ENCODE assay signal across 27 cellular contexts in the genomic region with DNA sequence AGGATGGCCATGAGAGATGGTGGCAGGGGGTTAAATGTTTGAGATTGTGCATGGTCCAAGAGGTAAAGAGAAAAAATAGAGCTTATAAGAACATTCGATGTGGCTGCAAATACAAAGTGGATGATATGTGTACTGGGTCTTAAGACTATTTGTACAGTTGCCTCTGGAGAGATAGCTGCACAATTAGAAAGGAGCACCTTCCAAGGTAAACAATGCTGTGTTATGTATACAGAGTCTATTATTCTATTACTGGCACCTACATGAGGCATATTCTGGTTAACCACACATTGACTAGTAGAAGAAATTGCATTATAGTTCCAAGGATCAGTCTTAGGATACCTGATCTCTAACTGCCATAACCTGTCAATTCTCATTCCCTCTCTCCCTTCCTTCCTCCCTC.
DNase-seq lines count a peak whose midpoint lies in the region; ATAC-seq lines count a peak whose summit lies in the region.
"Had no signal": no experiment of that assay in that cellular context is flagged by ENCODE, and none has a peak within 500 bp of the region (broad histone marks: within the 10 kb centered on the region; RNA-seq: fewer than 3 reads in every experiment).

No MANE protein-coding gene starts in this region.

- peaks cover 8% of the 10 kb centered on the region for H3K4me1 Mint-ChIP-seq in activated naive CD8-positive, alpha-beta T cell treated with anti-CD3 and anti-CD28 coated beads for 36 hours

- ATAC-seq in left colon (peak; percentile 80), HG02852 (IDR thresholded peaks at IDR 0.05; ENCODE audit: unreplicated experiment) (no peak)
- ATAC-seq: heart right ventricle, natural killer cell, T-helper 17 cell had no signal

- peaks cover 10% of the 10 kb centered on the region for H3K36me3 Mint-ChIP-seq in activated naive CD8-positive, alpha-beta T cell treated with anti-CD3 and anti-CD28 coated beads for 36 hours
- H3K36me3 Mint-ChIP-seq: natural killer cell had no signal

- H3K27me3 Mint-ChIP-seq in activated naive CD8-positive, alpha-beta T cell treated with anti-CD3 and anti-CD28 coated beads for 36 hours, result no peaks in the 10 kb centered on the region
- H3K27me3 Mint-ChIP-seq: activated CD4-positive, alpha-beta memory T cell treated with anti-CD3 and anti-CD28 coated beads, Interleukin-2, amount 10 ng/mL, durations not matched to agents 7 days and 5 days; T-helper 17 cell had no signal

- intact Hi-C loops in left colon (cut with DNase I, micrococcal nuclease), result no loop called here

- no peak overlapping the region for H3K27ac Mint-ChIP-seq in activated naive CD8-positive, alpha-beta T cell treated with anti-CD3 and anti-CD28 coated beads for 36 hours
- H3K27ac Mint-ChIP-seq: activated CD4-positive, alpha-beta memory T cell treated with anti-CD3 and anti-CD28 coated beads, Interleukin-2, amount 10 ng/mL, durations not matched to agents 7 days and 5 days; activated T-helper 1 cell treated with anti-CD3 and anti-CD28 coated beads, Interleukin-12 subunit alpha, Interleukin-12 subunit beta, Interleukin-2, Interleukin-4 antibody, amounts not matched to agents 30 ng/mL and 10 ng/mL and 1 ng/mL, durations not matched to agents 14 hours and 24 hours and 36 hours; natural killer cell; T-helper 17 cell had no signal

- no peak overlapping the region for H3K4me3 Mint-ChIP-seq in activated naive CD8-positive, alpha-beta T cell treated with anti-CD3 and anti-CD28 coated beads for 36 hours
- H3K4me3 Mint-ChIP-seq: activated CD4-positive, alpha-beta memory T cell treated with anti-CD3 and anti-CD28 coated beads, Interleukin-2, amount 10 ng/mL, durations not matched to agents 7 days and 5 days; activated T-helper 1 cell treated with anti-CD3 and anti-CD28 coated beads, Interleukin-12 subunit alpha, Interleukin-12 subunit beta, Interleukin-2, Interleukin-4 antibody, amounts not matched to agents 30 ng/mL and 10 ng/mL and 1 ng/mL, durations not matched to agents 14 hours and 24 hours and 36 hours; natural killer cell; T-helper 17 cell had no signal

- DNase-seq in DMS53 (lab: John Stamatoyannopoulos, UW), result peak; percentile 74
- DNase-seq in NCI-H146 (lab: John Stamatoyannopoulos, UW), result peak; percentile 19
- DNase-seq in NCI-H748 (lab: John Stamatoyannopoulos, UW; ENCODE audit: unreplicated experiment), result peak; percentile 78
- DNase-seq in left colon, result no peak
- DNase-seq in activated naive CD8-positive, alpha-beta T cell treated with anti-CD3 and anti-CD28 coated beads for 36 hours, result no peak
- DNase-seq in stimulated activated CD4-positive, alpha-beta T cell treated with anti-CD3 and anti-CD28 coated beads, Interleukin-2, amount 100 ng/mL, for 48 hours, result no peak
- DNase-seq: activated CD4-positive, alpha-beta memory T cell treated with anti-CD3 and anti-CD28 coated beads, Interleukin-2, amount 10 ng/mL, durations not matched to agents 7 days and 5 days; activated CD4-positive, alpha-beta T cell treated with anti-CD3 and anti-CD28 coated beads for 1 hour; activated CD8-positive, alpha-beta memory T cell treated with anti-CD3 and anti-CD28 coated beads, Interleukin-2, amount 50 U/mL, for 4 hours; activated naive CD4-positive, alpha-beta T cell treated with Interleukin-2 at 50 U/mL for 16 hours; brain microvascular endothelial cell; dorsolateral prefrontal cortex; foreskin melanocyte; heart right ventricle; Karpas-422; kidney; natural killer cell; NCI-H187 treated with DMSO at 0.1 percent for 48 hours; NCI-H446 treated with DMSO at 0.1 percent for 48 hours; nucleus accumbens; PC-9; Right ventricle myocardium superior; stimulated activated CD4-positive, alpha-beta T cell treated with anti-CD3 and anti-CD28 coated beads, Interleukin-4, amount 100 ng/mL, for 24 hours; T-helper 17 cell; thyroid gland had no signal

- peaks cover 11% of the 10 kb centered on the region for H3K9me3 Mint-ChIP-seq in activated naive CD8-positive, alpha-beta T cell treated with anti-CD3 and anti-CD28 coated beads for 36 hours
- H3K9me3 Mint-ChIP-seq: natural killer cell had no signal

Comparison
In these comparisons a context has a peak if more than half of its experiments do, and no peak if none do; other contexts are left out.
1. DNase-seq: peak in DMS53 (single experiment), NCI-H146 (single experiment) and NCI-H748 (single experiment); none in left colon (0 of 2), activated naive CD8-positive, alpha-beta T cell treated with anti-CD3 and anti-CD28 coated beads for 36 hours (single experiment) and stimulated activated CD4-positive, alpha-beta T cell treated with anti-CD3 and anti-CD28 coated beads, Interleukin-2, amount 100 ng/mL, for 48 hours (0 of 2).